In the genomic region with DNA sequence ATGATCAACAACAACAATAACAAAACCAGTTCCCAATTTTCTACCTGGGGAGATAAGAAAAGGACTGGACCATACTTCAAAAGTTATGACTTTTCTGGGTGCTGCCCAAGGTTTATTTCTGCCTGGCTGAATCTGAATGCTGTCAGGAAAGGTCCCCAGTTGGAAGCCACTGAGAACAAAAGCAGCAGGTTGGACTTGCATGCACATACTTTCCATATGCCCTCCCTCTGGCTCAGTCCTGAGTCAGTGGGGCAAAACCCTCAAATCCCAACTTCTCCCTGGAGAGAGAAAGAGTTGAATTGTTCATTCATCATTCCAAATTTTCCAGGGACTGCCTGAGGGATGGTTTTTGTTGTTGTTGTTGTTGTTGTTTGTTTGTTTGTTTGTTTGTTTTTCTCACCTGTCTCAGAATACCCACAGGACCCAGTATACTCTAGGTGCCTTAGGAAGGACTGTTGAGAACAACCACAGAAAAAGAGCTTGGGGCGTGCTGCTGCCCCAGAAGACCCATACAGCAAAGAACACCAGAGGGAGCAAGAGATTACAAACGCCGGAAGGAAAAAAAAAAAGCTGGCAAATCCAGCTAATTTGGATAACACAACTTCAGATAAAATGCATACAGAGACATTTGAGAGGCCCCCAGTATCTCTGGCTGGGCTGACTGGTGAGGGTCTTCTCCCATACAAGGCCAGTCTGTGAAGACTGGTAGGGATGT, we compare ENCODE assay signal across 13 cellular contexts.
DNase-seq lines count a peak whose midpoint lies in the region; ATAC-seq and TF ChIP-seq lines count a peak whose summit lies in the region.
"Had no signal": no experiment of that assay in that cellular context is flagged by ENCODE, and none has a peak within 500 bp of the region (broad histone marks: within the 10 kb centered on the region; RNA-seq: fewer than 3 reads in every experiment).

No MANE protein-coding gene starts in this region.

- no peaks in the 10 kb centered on the region for H3K27me3 Mint-ChIP-seq in endothelial cell (ENCODE audit: unreplicated experiment)
- H3K27me3 Mint-ChIP-seq: natural killer cell treated with Interleukin-12 subunit alpha and Interleukin-12 subunit beta and Interleukin-15 and Interleukin-18, amount 100 ng/mL, for 72 hours had no signal

- intact Hi-C loops in right cardiac atrium (cut with DNase I) (no loop called here), upper lobe of right lung (cut with DNase I) (no loop called here)

- no peak overlapping the region for H3K4me3 Mint-ChIP-seq in endothelial cell (ENCODE audit: unreplicated experiment)
- H3K4me3 Mint-ChIP-seq: CD4-positive, alpha-beta T cell; natural killer cell treated with Interleukin-12 subunit alpha and Interleukin-12 subunit beta and Interleukin-15 and Interleukin-18, amount 100 ng/mL, for 72 hours had no signal

- no peaks in the 10 kb centered on the region for H3K36me3 Mint-ChIP-seq in endothelial cell (ENCODE audit: low read depth, unreplicated experiment)
- H3K36me3 Mint-ChIP-seq: natural killer cell treated with Interleukin-12 subunit alpha and Interleukin-12 subunit beta and Interleukin-15 and Interleukin-18, amount 100 ng/mL, for 72 hours had no signal

- TF ChIP-seq CTCF in cardiac muscle cell (IDR thresholded peaks at IDR 0.05; ENCODE audit: low read depth, low read length) = peak; percentile 36
- TF ChIP-seq CTCF in OCI-LY3 (IDR thresholded peaks at IDR 0.05; ENCODE audit: low read depth, low read length) = peak; percentile 88
- TF ChIP-seq CTCF in fibroblast of pulmonary artery (IDR thresholded peaks at IDR 0.05; ENCODE audit: low read length, missing control alignments) = peak; percentile 43
- TF ChIP-seq CTCF in upper lobe of right lung (IDR thresholded peaks at IDR 0.05) = peak; percentile 45
- no peak for TF ChIP-seq CTCF in endothelial cell (IDR thresholded peaks at IDR 0.05; ENCODE audit: unreplicated experiment)

- no peaks in the 10 kb centered on the region for H3K9me3 Mint-ChIP-seq in endothelial cell (ENCODE audit: unreplicated experiment)
- H3K9me3 Mint-ChIP-seq: CD4-positive, alpha-beta T cell had no signal

- H3K27ac Mint-ChIP-seq in endothelial cell (ENCODE audit: unreplicated experiment) = no peak overlapping the region
- H3K27ac Mint-ChIP-seq: CD4-positive, alpha-beta T cell; natural killer cell treated with Interleukin-12 subunit alpha and Interleukin-12 subunit beta and Interleukin-15 and Interleukin-18, amount 100 ng/mL, for 72 hours had no signal

- H3K27me3 ChIP-seq in cardiac muscle cell (no peaks in the 10 kb centered on the region), right cardiac atrium (ENCODE audit: control insufficient read depth, insufficient read depth) (no peaks in the 10 kb centered on the region), OCI-LY3 (ENCODE audit: low read depth, low read length) (0 out of 2 replicates have a peak, but pooled peaks cover 3% of the 10 kb centered on the region), upper lobe of right lung (no peaks in the 10 kb centered on the region)
- H3K27me3 ChIP-seq: SJCRH30 had no signal

- no peaks in the 10 kb centered on the region for H3K79me2 ChIP-seq in OCI-LY3 (ENCODE audit: low read length)

- DNase-seq in cardiac muscle cell (ENCODE audit: low read depth in 1 of 2, low spot score in 1 of 2) = peak; percentile 24 to 32
- DNase-seq in right cardiac atrium = no peak
- DNase-seq in fibroblast of pulmonary artery (ENCODE audit: low read depth) = peak; percentile 18
- DNase-seq in upper lobe of right lung = no peak
- DNase-seq in endothelial cell (ENCODE audit: low spot score) = no peak
- no peak for DNase-seq in inferior parietal cortex (ENCODE audit: extremely low spot score)
- DNase-seq: aorta; CD4-positive, alpha-beta T cell; stimulated activated naive CD8-positive, alpha-beta T cell treated with anti-CD3 and anti-CD28 coated beads, Interleukin-15, Interleukin-2, amounts not matched to agents 100 U/mL and 50 U/mL, for 24 hours had no signal

- peaks cover 4% of the 10 kb centered on the region for H3K4me1 ChIP-seq in cardiac muscle cell (ENCODE audit: low read depth)
- H3K4me1 ChIP-seq in right cardiac atrium (ENCODE audit: control insufficient read depth, insufficient read depth, low read length) = no peaks in the 10 kb centered on the region
- H3K4me1 ChIP-seq in OCI-LY3 (ENCODE audit: low read length) = peaks cover 12% of the 10 kb centered on the region
- no peaks in the 10 kb centered on the region for H3K4me1 ChIP-seq in upper lobe of right lung
- H3K4me1 ChIP-seq: SJCRH30 had no signal

- H3K9me3 ChIP-seq in cardiac muscle cell (ENCODE audit: low read depth) (no peaks in the 10 kb centered on the region), right cardiac atrium (ENCODE audit: control insufficient read depth, low read length) (no peaks in the 10 kb centered on the region), OCI-LY3 (ENCODE audit: insufficient read depth, low read length) (no peaks in the 10 kb centered on the region), upper lobe of right lung (no peaks in the 10 kb centered on the region)
- H3K9me3 ChIP-seq: SJCRH30 had no signal

- H3K27ac ChIP-seq in cardiac muscle cell (no peak overlapping the region), right cardiac atrium (ENCODE audit: low read length) (no peak overlapping the region), OCI-LY3 (ENCODE audit: low read length) (no peak overlapping the region), upper lobe of right lung (no peak overlapping the region)
- H3K27ac ChIP-seq: SJCRH30 had no signal

- H3K4me3 ChIP-seq in cardiac muscle cell = no peak overlapping the region
- H3K4me3 ChIP-seq in right cardiac atrium (ENCODE audit: low read length) = no peak overlapping the region
- H3K4me3 ChIP-seq in OCI-LY3 (ENCODE audit: low read length) = no peak overlapping the region
- H3K4me3 ChIP-seq in fibroblast of pulmonary artery (replicated peaks; ENCODE audit: low read depth, low read length) = no peak overlapping the region
- H3K4me3 ChIP-seq in upper lobe of right lung = no peak overlapping the region
- H3K4me3 ChIP-seq: SJCRH30 had no signal

- H3K36me3 ChIP-seq in cardiac muscle cell (no peaks in the 10 kb centered on the region), OCI-LY3 (replicated peaks; ENCODE audit: low read depth, low read length) (no peaks in the 10 kb centered on the region), upper lobe of right lung (no peaks in the 10 kb centered on the region)
- H3K36me3 ChIP-seq: SJCRH30 had no signal

- H3K4me1 Mint-ChIP-seq in endothelial cell (ENCODE audit: unreplicated experiment) = no peaks in the 10 kb centered on the region

- H2AFZ ChIP-seq in OCI-LY3 (ENCODE audit: low read depth, low read length) = no peak overlapping the region

- WGBS in right cardiac atrium = 39% methylated on average over 3 of the region's 3 CpGs

- no peak for ATAC-seq in right cardiac atrium
- ATAC-seq in upper lobe of right lung = peak; percentile 78
- no peak for ATAC-seq in HG02798 (IDR thresholded peaks at IDR 0.05; ENCODE audit: poor library complexity, unreplicated experiment)
- ATAC-seq: natural killer cell treated with Interleukin-12 subunit alpha and Interleukin-12 subunit beta and Interleukin-15 and Interleukin-18, amount 100 ng/mL, for 72 hours; stimulated activated naive CD8-positive, alpha-beta T cell treated with anti-CD3 and anti-CD28 coated beads, Interleukin-15, Interleukin-2, amounts not matched to agents 100 U/mL and 50 U/mL, for 24 hours had no signal

- H3K9ac ChIP-seq in OCI-LY3 (ENCODE audit: low read length) = no peak overlapping the region

- no peaks in the 10 kb centered on the region for H4K20me1 ChIP-seq in OCI-LY3 (ENCODE audit: insufficient read depth, low read length)

- peak overlapping the region; percentile 13; the same call in 1 of the 2 replicates for H3K4me2 ChIP-seq in OCI-LY3 (ENCODE audit: low read length)

Comparison
In these comparisons a context has a peak if more than half of its experiments do, and no peak if none do; other contexts are left out.
1. DNase-seq: peak in cardiac muscle cell (2 of 2) and fibroblast of pulmonary artery (single experiment); none in right cardiac atrium (0 of 3), upper lobe of right lung (single experiment), endothelial cell (single experiment) and inferior parietal cortex (single experiment).